In the genomic region with DNA sequence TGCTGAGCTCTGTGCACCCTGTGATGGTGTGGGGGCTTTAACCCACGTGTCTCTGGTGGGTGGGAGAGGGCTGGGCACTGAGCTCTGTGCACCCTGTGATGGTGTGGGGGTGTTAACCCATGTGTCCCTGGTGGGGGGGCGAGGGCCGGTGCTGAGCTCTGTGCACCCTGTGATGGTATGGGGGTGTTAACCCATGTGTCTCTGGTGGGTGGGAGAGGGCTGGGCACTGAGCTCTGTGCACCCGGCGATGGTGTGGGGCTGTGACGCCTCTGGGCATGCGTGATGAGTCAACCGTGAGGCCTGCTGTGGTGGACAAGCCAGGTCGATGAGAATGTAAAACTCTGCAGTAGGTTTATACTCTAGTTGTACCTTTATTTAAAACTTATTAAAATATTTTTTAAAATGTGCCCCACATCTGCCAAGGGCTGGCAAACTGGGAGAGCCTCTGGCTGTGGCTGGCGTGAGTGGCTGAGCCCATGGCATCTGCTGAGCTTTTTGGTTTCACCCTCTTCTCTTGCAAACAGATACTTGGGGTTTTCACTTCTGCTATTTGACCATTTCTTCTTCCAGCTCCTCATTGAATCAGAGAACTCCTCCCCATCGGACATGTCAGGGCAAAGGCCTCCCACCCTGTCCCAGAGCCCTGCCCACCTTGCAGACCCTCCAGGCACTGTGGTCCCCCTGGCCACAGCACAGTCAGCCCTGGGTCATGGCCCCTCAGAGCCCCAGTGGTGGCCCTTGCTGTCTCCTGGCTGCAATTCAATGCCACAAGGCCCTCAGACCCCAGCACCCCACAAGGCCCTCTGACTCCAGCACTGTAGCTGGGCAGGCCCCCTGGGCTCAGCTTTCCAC, we compare ENCODE assay signal across 8 cellular contexts. TPM values are rescaled to one million over a fixed set of nuclear protein-coding genes. Genes with fewer than 3 reads are reported as not detected.
DNase-seq lines count a peak whose midpoint lies in the region; ATAC-seq and TF ChIP-seq lines count a peak whose summit lies in the region.

No MANE protein-coding gene starts in this region.

- H3K27me3 ChIP-seq in sigmoid colon, result no peaks in the 10 kb centered on the region

- no peaks in the 10 kb centered on the region for H3K9me3 Mint-ChIP-seq in activated CD4-positive, alpha-beta T cell treated with anti-CD3 and anti-CD28 coated beads, Interleukin-2, amount 10 ng/mL, durations not matched to agents 7 days and 5 days
- peaks cover 0 to 8% (median 0%) of the 10 kb centered on the region in 7 donors for H3K9me3 Mint-ChIP-seq in CD14-positive monocyte
- H3K9me3 Mint-ChIP-seq in activated naive CD4-positive, alpha-beta T cell treated with anti-CD3 and anti-CD28 coated beads, Interleukin-2, amount 10 ng/mL, durations not matched to agents 7 days and 5 days, result no peaks in the 10 kb centered on the region

- intact Hi-C loops in sigmoid colon (cut with DNase I), result no loop called here
- intact Hi-C loops in CD14-positive monocyte (cut with micrococcal nuclease), result no loop called here

- ATAC-seq in HG02642 (IDR thresholded peaks at IDR 0.05; ENCODE audit: poor library complexity, unreplicated experiment), result peak; percentile 88

- H3K4me1 Mint-ChIP-seq in activated CD4-positive, alpha-beta T cell treated with anti-CD3 and anti-CD28 coated beads, Interleukin-2, amount 10 ng/mL, durations not matched to agents 7 days and 5 days, result peaks cover 33% of the 10 kb centered on the region
- H3K4me1 Mint-ChIP-seq in CD14-positive monocyte, result peaks cover 8% of the 10 kb centered on the region
- H3K4me1 Mint-ChIP-seq in activated naive CD4-positive, alpha-beta T cell treated with anti-CD3 and anti-CD28 coated beads, Interleukin-2, amount 10 ng/mL, durations not matched to agents 7 days and 5 days, result peaks cover 22% of the 10 kb centered on the region

- H3K4me3 ChIP-seq in sigmoid colon, result no peak overlapping the region

- no peak for TF ChIP-seq POLR2A in sigmoid colon (IDR thresholded peaks at IDR 0.05)

- H3K9me3 ChIP-seq in sigmoid colon, result no peaks in the 10 kb centered on the region

- H3K27me3 Mint-ChIP-seq in activated CD4-positive, alpha-beta T cell treated with anti-CD3 and anti-CD28 coated beads, Interleukin-2, amount 10 ng/mL, durations not matched to agents 7 days and 5 days, result no peaks in the 10 kb centered on the region
- H3K27me3 Mint-ChIP-seq in CD14-positive monocyte (ENCODE audit: low read depth in 3 of 3), result peaks cover 6 to 12% (median 8%) of the 10 kb centered on the region in 3 donors
- H3K27me3 Mint-ChIP-seq in activated naive CD4-positive, alpha-beta T cell treated with anti-CD3 and anti-CD28 coated beads, Interleukin-2, amount 10 ng/mL, durations not matched to agents 7 days and 5 days, result no peaks in the 10 kb centered on the region

- peaks cover 20% of the 10 kb centered on the region for H3K36me3 Mint-ChIP-seq in activated CD4-positive, alpha-beta T cell treated with anti-CD3 and anti-CD28 coated beads, Interleukin-2, amount 10 ng/mL, durations not matched to agents 7 days and 5 days (ENCODE audit: low read depth)
- no peaks in the 10 kb centered on the region for H3K36me3 Mint-ChIP-seq in CD14-positive monocyte
- no peaks in the 10 kb centered on the region for H3K36me3 Mint-ChIP-seq in activated naive CD4-positive, alpha-beta T cell treated with anti-CD3 and anti-CD28 coated beads, Interleukin-2, amount 10 ng/mL, durations not matched to agents 7 days and 5 days

- H3K27ac Mint-ChIP-seq in activated CD4-positive, alpha-beta T cell treated with anti-CD3 and anti-CD28 coated beads, Interleukin-2, amount 10 ng/mL, durations not matched to agents 7 days and 5 days, result peak overlapping the region; percentile 25
- peak overlapping the region in 3 of 7 donors; percentile 21 to 41 (median 31) for H3K27ac Mint-ChIP-seq in CD14-positive monocyte
- no peak overlapping the region for H3K27ac Mint-ChIP-seq in activated naive CD4-positive, alpha-beta T cell treated with anti-CD3 and anti-CD28 coated beads, Interleukin-2, amount 10 ng/mL, durations not matched to agents 7 days and 5 days

- TF ChIP-seq CTCF in sigmoid colon (IDR thresholded peaks at IDR 0.05), result no peak
- no peak for TF ChIP-seq CTCF in CD14-positive monocyte (IDR thresholded peaks at IDR 0.05)

- POLR2A ChIA-PET in activated CD4-positive, alpha-beta T cell treated with anti-CD3 and anti-CD28 coated beads, Interleukin-2, amount 10 ng/mL, durations not matched to agents 7 days and 5 days (lab: Charles Lee), result no interaction called here

- 76 to 80% methylated on average over 11 of the region's 11 CpGs for WGBS in sigmoid colon, 2 donors

- TF ChIP-seq EP300 in sigmoid colon (IDR thresholded peaks at IDR 0.05), result no peak

- no peak overlapping the region for H3K4me3 Mint-ChIP-seq in activated CD4-positive, alpha-beta T cell treated with anti-CD3 and anti-CD28 coated beads, Interleukin-2, amount 10 ng/mL, durations not matched to agents 7 days and 5 days
- peak overlapping the region in 1 of 2 donors; percentile 22 for H3K4me3 Mint-ChIP-seq in CD14-positive monocyte
- no peak overlapping the region for H3K4me3 Mint-ChIP-seq in activated naive CD4-positive, alpha-beta T cell treated with anti-CD3 and anti-CD28 coated beads, Interleukin-2, amount 10 ng/mL, durations not matched to agents 7 days and 5 days

- no peaks in the 10 kb centered on the region for H3K36me3 ChIP-seq in sigmoid colon

- H3K4me1 ChIP-seq in sigmoid colon, result peaks cover 0 to 2% (median 0%) of the 10 kb centered on the region in 4 donors

- DNase-seq in activated CD4-positive, alpha-beta T cell treated with anti-CD3 and anti-CD28 coated beads, Interleukin-2, amount 10 ng/mL, durations not matched to agents 7 days and 5 days, result no peak
- DNase-seq in activated CD4-positive, alpha-beta T cell treated with anti-CD3 and anti-CD28 coated beads for 1 hour, result no peak
- DNase-seq in NOMO-1 (lab: John Stamatoyannopoulos, UW; ENCODE audit: unreplicated experiment in 2 of 2), result peak; percentile 84 to 95
- DNase-seq in sigmoid colon, result peak; percentile 40
- DNase-seq in CD14-positive monocyte (ENCODE audit: low spot score), result no peak
- no peak for DNase-seq in GM03348 (ENCODE audit: low spot score)
- no peak for DNase-seq in activated naive CD4-positive, alpha-beta T cell treated with anti-CD3 and anti-CD28 coated beads, Interleukin-2, amount 10 ng/mL, durations not matched to agents 7 days and 5 days

- H3K27ac ChIP-seq in sigmoid colon, result no peak overlapping the region

- CTCF ChIA-PET in activated CD4-positive, alpha-beta T cell treated with anti-CD3 and anti-CD28 coated beads, Interleukin-2, amount 10 ng/mL, durations not matched to agents 7 days and 5 days (lab: Charles Lee), result interaction anchor here (0.6 to 1.3 kb wide), 4 partner anchors 49 to 142 kb away, joined by 3 read pairs; no protein-coding TSS in a partner anchor
- CTCF ChIA-PET in activated naive CD4-positive, alpha-beta T cell treated with anti-CD3 and anti-CD28 coated beads, Interleukin-2, amount 10 ng/mL, durations not matched to agents 7 days and 5 days (lab: Charles Lee), result interaction anchor here (0.6 to 3.2 kb wide), 14 partner anchors 10 to 236 kb away, joined by 3 to 44 read pairs (median 4); a partner anchor contains a TSS

RNA-seq across cellular contexts. Expression of a gene that starts 18.5 kb away (rescaled TPM):
- 10 to 100 TPM; 65.5 to 79.0 TPM for total RNA-seq in activated CD4-positive, alpha-beta T cell treated with anti-CD3 and anti-CD28 coated beads, Interleukin-2, amount 10 ng/mL, durations not matched to agents 7 days and 5 days
- 10 to 100 TPM; 45.7 to 68.7 (median 48.5) TPM for total RNA-seq in sigmoid colon
- 10 to 100 TPM; 18.6 to 60.9 (median 36.1) TPM for polyA plus RNA-seq in sigmoid colon
- 10 to 100 TPM; 33.2 to 53.8 TPM for polyA plus RNA-seq in CD14-positive monocyte

Comparison
In these comparisons a context has a peak if more than half of its experiments do, and no peak if none do; other contexts are left out.
1. DNase-seq: peak in NOMO-1 (2 of 2) and sigmoid colon (single experiment); none in activated CD4-positive, alpha-beta T cell treated with anti-CD3 and anti-CD28 coated beads, Interleukin-2, amount 10 ng/mL, durations not matched to agents 7 days and 5 days (single experiment), activated CD4-positive, alpha-beta T cell treated with anti-CD3 and anti-CD28 coated beads for 1 hour (single experiment), CD14-positive monocyte (single experiment), GM03348 (single experiment) and activated naive CD4-positive, alpha-beta T cell treated with anti-CD3 and anti-CD28 coated beads, Interleukin-2, amount 10 ng/mL, durations not matched to agents 7 days and 5 days (single experiment).